Comparison of ENCODE assay signal across 23 cellular contexts in the genomic region with DNA sequence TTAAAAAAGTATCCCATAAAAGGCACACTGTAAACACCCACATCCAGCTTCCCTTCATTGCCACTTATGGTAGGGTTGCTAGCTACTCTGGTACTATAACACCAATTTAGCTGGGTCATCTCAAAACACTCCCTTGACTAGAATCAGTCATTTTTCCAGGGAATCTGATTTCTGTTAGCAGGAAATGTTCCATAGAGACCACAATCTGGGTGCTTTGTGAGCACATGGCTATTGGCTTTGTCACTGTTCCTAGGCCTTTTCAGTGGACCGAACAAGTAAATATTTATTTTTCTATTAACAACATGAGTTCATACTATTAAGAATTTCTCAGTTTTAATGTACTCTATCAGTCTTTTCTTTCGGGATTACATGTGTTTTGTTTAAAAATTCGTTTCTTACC.
DNase-seq lines count a peak whose midpoint lies in the region; FAIRE-seq and TF ChIP-seq lines count a peak whose summit lies in the region.
"Had no signal": no experiment of that assay in that cellular context is flagged by ENCODE, and none has a peak within 500 bp of the region (broad histone marks: within the 10 kb centered on the region; RNA-seq: fewer than 3 reads in every experiment).

No MANE protein-coding gene starts in this region.

- intact Hi-C loops in mammary epithelial cell (cut with micrococcal nuclease): no loop called here
- intact Hi-C loops in breast epithelium (cut with DNase I; ENCODE audit: low total_unique reads): no loop called here

- no peak overlapping the region for H2BK5ac ChIP-seq in H1 (ENCODE audit: low read depth, low read length)

- H3K4ac ChIP-seq in H1 (replicated peaks; ENCODE audit: insufficient read length, low read depth, low read length): no peak overlapping the region

- dilution Hi-C loops in mammary epithelial cell (cut with HindIII; ENCODE audit: low sequenced_read_pairs): no loop called here

- H2BK20ac ChIP-seq in H1 (ENCODE audit: low read length): no peak overlapping the region

- H2AK5ac ChIP-seq in H1 (ENCODE audit: low read depth, low read length): no peak overlapping the region

- H3K9ac ChIP-seq in mammary epithelial cell (ENCODE audit: insufficient read depth, low read length) (no peak overlapping the region), H1 (replicated peaks in 1 of 4; ENCODE audit: extremely low read depth in 1 of 4, low read depth in 3 of 4, low read length in 3 of 4) (no peak overlapping the region)

- H3K79me2 ChIP-seq in mammary epithelial cell (ENCODE audit: insufficient read depth, low read length) (no peaks in the 10 kb centered on the region), H1 (ENCODE audit: control insufficient read depth in 1 of 2, insufficient read depth in 2 of 2, low read length in 2 of 2) (no peaks in the 10 kb centered on the region)

- no peak overlapping the region for H4K5ac ChIP-seq in H1 (ENCODE audit: insufficient read length, low read depth, low read length)

- H4K20me1 ChIP-seq in mammary epithelial cell (ENCODE audit: insufficient read depth, low read length) (no peaks in the 10 kb centered on the region), H1 (replicated peaks in 1 of 2; ENCODE audit: control insufficient read depth in 1 of 2, insufficient read depth in 2 of 2, low read length in 2 of 2) (no peaks in the 10 kb centered on the region)

- no peak overlapping the region for H3K14ac ChIP-seq in H1 (ENCODE audit: insufficient read length)

- H2BK12ac ChIP-seq in H1 (ENCODE audit: low read depth, low read length): no peak overlapping the region

- H3K4me1 ChIP-seq in mammary epithelial cell (ENCODE audit: insufficient read depth, low read length) (no peaks in the 10 kb centered on the region), breast epithelium (no peaks in the 10 kb centered on the region), H1 (replicated peaks in 1 of 4; ENCODE audit: control insufficient read depth in 3 of 4, insufficient read depth in 4 of 4, low read length in 3 of 4) (no peaks in the 10 kb centered on the region)

- no peak overlapping the region for H2BK120ac ChIP-seq in H1 (replicated peaks; ENCODE audit: low read depth, low read length)

- H3K79me1 ChIP-seq in H1 (ENCODE audit: low read depth, low read length): no peaks in the 10 kb centered on the region

- H3K4me3 ChIP-seq in mammary epithelial cell (replicated peaks in 1 of 3; ENCODE audit: insufficient read depth in 1 of 3, low read depth in 2 of 3, low read length in 3 of 3) (no peak overlapping the region), breast epithelium (no peak overlapping the region), H1 (ENCODE audit: extremely low read depth in 1 of 4, insufficient read depth in 2 of 4, low read depth in 3 of 4, low read length in 4 of 4) (no peak overlapping the region), WERI-Rb-1 (ENCODE audit: low read depth, low read length) (no peak overlapping the region)

- no peak overlapping the region for H4K8ac ChIP-seq in H1 (ENCODE audit: extremely low read depth, insufficient read depth, low read length)

- POLR2A ChIA-PET in H1 (lab: Charles Lee; ENCODE audit: partially characterized antibody): no interaction called here

- H3K9me3 ChIP-seq in mammary epithelial cell (replicated peaks; ENCODE audit: insufficient read depth, low read length) (peaks cover 2% of the 10 kb centered on the region), breast epithelium (no peaks in the 10 kb centered on the region), H1 (ENCODE audit: insufficient read depth in 2 of 2, low read depth in 1 of 2, low read length in 1 of 2) (no peaks in the 10 kb centered on the region), WERI-Rb-1 (ENCODE audit: severe bottlenecking) (no peaks in the 10 kb centered on the region)

- TF ChIP-seq RAD21 in H1 (IDR thresholded peaks at IDR 0.05 in 1 of 2, conservative IDR thresholded peaks at IDR 0.05 in 1 of 2; ENCODE audit: low read depth in 2 of 2, low read length in 2 of 2): no peak

- H2AFZ ChIP-seq in mammary epithelial cell (ENCODE audit: low read depth, low read length): peak overlapping the region; percentile 50
- 0 out of 2 replicates have a peak overlapping the region, but pooled peaks have one; percentile 44 for H2AFZ ChIP-seq in H1 (ENCODE audit: low read length)

- no peaks in the 10 kb centered on the region for H3K23me2 ChIP-seq in H1 (ENCODE audit: low read depth, low read length)

- TF ChIP-seq POLR2A in breast epithelium (IDR thresholded peaks at IDR 0.05) (no peak), H1 (IDR thresholded peaks at IDR 0.05; ENCODE audit: control extremely low read depth in 1 of 2, low read depth in 2 of 2, low read length in 2 of 2) (no peak)

- TF ChIP-seq EP300 in H1 (IDR thresholded peaks at IDR 0.05; ENCODE audit: borderline replicate concordance in 1 of 2, low read depth in 2 of 2, low read length in 2 of 2): no peak

- CTCF ChIA-PET in mammary epithelial cell (lab: Charles Lee; ENCODE audit: low non-redundant PET): no interaction called here
- CTCF ChIA-PET in H1 (lab: Charles Lee; ENCODE audit: partially characterized antibody): no interaction called here

- H3K56ac ChIP-seq in H1 (replicated peaks; ENCODE audit: insufficient read length, low read depth, low read length): no peak overlapping the region

- no peak overlapping the region for H2BK15ac ChIP-seq in H1 (ENCODE audit: low read length)

- H3K23ac ChIP-seq in H1 (ENCODE audit: insufficient read length): no peak overlapping the region

- no peak overlapping the region for H3K18ac ChIP-seq in H1 (ENCODE audit: extremely low read depth, low read length)

- no peak for TF ChIP-seq CTCF in mammary epithelial cell (conservative IDR thresholded peaks at IDR 0.05 in 1 of 2, IDR thresholded peaks at IDR 0.05 in 1 of 2; ENCODE audit: extremely low read depth in 1 of 2, insufficient read depth in 1 of 2, low read depth in 1 of 2, low read length in 2 of 2)
- TF ChIP-seq CTCF in breast epithelium (IDR thresholded peaks at IDR 0.05): no peak
- TF ChIP-seq CTCF in H1 (IDR thresholded peaks at IDR 0.05; ENCODE audit: control extremely low read depth in 1 of 3, insufficient read depth in 1 of 3, low read depth in 1 of 3, low read length in 3 of 3): no peak
- no peak for TF ChIP-seq CTCF in WERI-Rb-1 (IDR thresholded peaks at IDR 0.05; ENCODE audit: low read depth, low read length)

- DNase-seq in mammary epithelial cell: no peak
- DNase-seq in breast epithelium (ENCODE audit: low spot score in 2 of 2): no peak
- peak; percentile 16 for DNase-seq in NCI-H748 treated with DMSO at 0.1 percent for 48 hours (lab: John Stamatoyannopoulos, UW)
- DNase-seq in H1 (ENCODE audit: low read depth in 1 of 2, low spot score in 2 of 2): no peak
- DNase-seq in WERI-Rb-1: no peak
- DNase-seq in NCI-H187 treated with DMSO at 0.1 percent for 48 hours (lab: John Stamatoyannopoulos, UW): no peak
- no peak for DNase-seq in NCI-H2107 (lab: John Stamatoyannopoulos, UW)
- DNase-seq: CD4-positive, alpha-beta T cell; COR-L47; DND-41; H9; Karpas-422; MV-4-11; NCI-H1105; NCI-H1436 treated with DMSO at 0.1 percent for 48 hours; NCI-H1930; NCI-H446 treated with DMSO at 0.1 percent for 48 hours; NCI-H526; Right ventricle myocardium superior; RPMI8226; T-cell had no signal

- no peak overlapping the region for H3K27ac ChIP-seq in mammary epithelial cell (ENCODE audit: insufficient read depth, low read depth, low read length)
- H3K27ac ChIP-seq in breast epithelium: no peak overlapping the region
- no peak overlapping the region for H3K27ac ChIP-seq in H1 (ENCODE audit: low read depth, low read length)
- H3K27ac ChIP-seq in WERI-Rb-1: no peak overlapping the region

- H3K36me3 ChIP-seq in mammary epithelial cell (ENCODE audit: insufficient read depth, low read length): no peaks in the 10 kb centered on the region
- no peaks in the 10 kb centered on the region for H3K36me3 ChIP-seq in breast epithelium
- no peaks in the 10 kb centered on the region for H3K36me3 ChIP-seq in H1 (ENCODE audit: control insufficient read depth in 2 of 4, insufficient read depth in 4 of 4, low read length in 3 of 4)
- H3K36me3 ChIP-seq in WERI-Rb-1: no peaks in the 10 kb centered on the region

- in situ Hi-C loops in mammary epithelial cell (cut with MboI; ENCODE audit: low sequenced_read_pairs in 2 of 2): no loop called here

- WGBS in mammary epithelial cell (ENCODE audit: low coverage, missing lambda C conversion rate): 77% methylated on average over 3 of the region's 3 CpGs
- 96% methylated on average over 3 of the region's 3 CpGs; no CpG with 5 or more reads in 1 of the 2 experiments for WGBS in H1 (ENCODE audit: extremely low coverage in 1 of 2, insufficient coverage in 1 of 2, insufficient read length in 1 of 2, insufficient replicate concordance in 2 of 2, low coverage in 1 of 2, low lambda C conversion rate in 2 of 2, missing lambda C conversion rate in 1 of 2), 2 experiments

- no TSS peak for BruUV-seq in mammary epithelial cell (replicated peaks; lab: Mats Ljungman, UMichigan)

- FAIRE-seq in H1 (lab: Jason Lieb, UNC): no peak
- FAIRE-seq: GM12892, GM19239 had no signal

- H3K4me2 ChIP-seq in mammary epithelial cell (ENCODE audit: insufficient read depth, low read depth, low read length) (no peak overlapping the region), H1 (ENCODE audit: insufficient read depth in 1 of 2, low read depth in 2 of 2, low read length in 2 of 2) (no peak overlapping the region)

- no peak overlapping the region for H4K91ac ChIP-seq in H1 (replicated peaks; ENCODE audit: insufficient read length, low read length)

- no peaks in the 10 kb centered on the region for H3K27me3 ChIP-seq in mammary epithelial cell (ENCODE audit: insufficient read depth, low read length)
- no peaks in the 10 kb centered on the region for H3K27me3 ChIP-seq in breast epithelium
- no peaks in the 10 kb centered on the region for H3K27me3 ChIP-seq in H1 (replicated peaks in 1 of 4; ENCODE audit: control insufficient read depth in 3 of 4, extremely low read depth in 1 of 4, insufficient read depth in 3 of 4, low read length in 3 of 4)
- no peaks in the 10 kb centered on the region for H3K27me3 ChIP-seq in WERI-Rb-1 (ENCODE audit: insufficient read depth, low read depth, severe bottlenecking)

TF ChIP-seq in H1, 55 proteins besides CTCF, POLR2A, EP300 and RAD21 (continues in another document):
- no peak for TF ChIP-seq GTF2F1 (IDR thresholded peaks at IDR 0.05; ENCODE audit: borderline replicate concordance, low read depth, low read length)
- no peak for TF ChIP-seq NANOG (IDR thresholded peaks at IDR 0.05; ENCODE audit: insufficient read depth, low read depth, low read length, poor library complexity, severe bottlenecking)
- TF ChIP-seq JUND (IDR thresholded peaks at IDR 0.05; ENCODE audit: low read length): no peak
- TF ChIP-seq NRF1 (IDR thresholded peaks at IDR 0.05; ENCODE audit: low read depth, low read length): no peak
- no peak for TF ChIP-seq TAF7 (optimal IDR thresholded peaks at IDR 0.05; ENCODE audit: borderline replicate concordance, low read depth, low read length)
